In the genomic region with DNA sequence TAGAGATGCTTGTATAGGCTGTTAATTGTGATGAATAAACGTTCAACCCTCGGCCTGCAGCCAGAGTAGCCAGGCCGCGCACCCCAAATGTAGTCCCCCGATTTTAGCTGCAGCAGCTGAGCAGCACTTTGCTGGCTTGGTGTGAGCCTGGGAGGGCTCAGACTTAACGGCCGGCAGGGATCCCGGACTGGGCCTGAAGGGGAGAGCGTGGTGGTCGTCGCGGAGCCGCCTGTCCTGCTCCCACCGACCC, we compare ENCODE assay signal across 8 cellular contexts. TPM values are rescaled to one million over a fixed set of nuclear protein-coding genes. Genes with fewer than 3 reads are reported as not detected.
A peak's percentile ranks its signal among the peaks of the same experiment; 100 is the strongest.
DNase-seq lines count a peak whose midpoint lies in the region; ATAC-seq, FAIRE-seq and TF ChIP-seq lines count a peak whose summit lies in the region.

No MANE protein-coding gene starts in this region.

- peak overlapping the region; percentile 94 for H3K4me3 Mint-ChIP-seq in T-helper 2 cell treated with Interferon-gamma antibody and Interleukin-4, amounts not matched to agents 5 μg/mL and 100 μg/mL, for 36 hours
- H3K4me3 Mint-ChIP-seq in astrocyte (ENCODE audit: unreplicated experiment): peak overlapping the region; percentile 91

- intact Hi-C loops in HepG2 (cut with micrococcal nuclease; ENCODE audit: unreplicated experiment) (loop anchor here (1.0 to 5.0 kb wide), 2 partner anchors 27 to 37 kb away; a partner anchor contains a TSS), testis (cut with DNase I; ENCODE audit: low total_unique reads) (no loop called here)

- H2AFZ ChIP-seq in astrocyte (ENCODE audit: low read depth, low read length) (no peak overlapping the region), HepG2 (ENCODE audit: low read length) (no peak overlapping the region)

- peaks cover 18% of the 10 kb centered on the region for H4K20me1 ChIP-seq in astrocyte (ENCODE audit: insufficient read depth, low read length)
- no peaks in the 10 kb centered on the region for H4K20me1 ChIP-seq in HepG2 (ENCODE audit: insufficient read depth, low read length)

- H3K4me1 ChIP-seq in astrocyte (ENCODE audit: insufficient read depth, low read length) (peaks cover 15% of the 10 kb centered on the region), HepG2 (ENCODE audit: insufficient read depth, low read length) (peaks cover 36% of the 10 kb centered on the region), testis (peaks cover 13% of the 10 kb centered on the region)

- CTCF ChIA-PET in HepG2 (lab: Yijun Ruan, JAX; ENCODE audit: low intra/inter-chr PET ratio, low total read pairs): no interaction called here

- peak overlapping the region; percentile 93 for H3K27ac Mint-ChIP-seq in T-helper 2 cell treated with Interferon-gamma antibody and Interleukin-4, amounts not matched to agents 5 μg/mL and 100 μg/mL, for 36 hours
- H3K27ac Mint-ChIP-seq in astrocyte (ENCODE audit: unreplicated experiment): peak overlapping the region; percentile 95

- peaks cover 25% of the 10 kb centered on the region for H3K36me3 Mint-ChIP-seq in T-helper 2 cell treated with Interferon-gamma antibody and Interleukin-4, amounts not matched to agents 5 μg/mL and 100 μg/mL, for 36 hours (ENCODE audit: low read depth)
- H3K36me3 Mint-ChIP-seq in astrocyte (ENCODE audit: low read depth, unreplicated experiment): peaks cover 17% of the 10 kb centered on the region

- no peak for TF ChIP-seq RAD21 in HepG2 (CRISPR knock-in tag; IDR thresholded peaks at IDR 0.05)

- peak overlapping the region; percentile 89 for H3K9ac ChIP-seq in astrocyte (ENCODE audit: low read length)
- peak overlapping the region; percentile 92 for H3K9ac ChIP-seq in HepG2 (ENCODE audit: insufficient read depth, low read depth, low read length)

- TF ChIP-seq EP300 in HepG2 (IDR thresholded peaks at IDR 0.05; ENCODE audit: low read depth in 2 of 2, low read length in 2 of 2): no peak
- no peak for TF ChIP-seq EP300 in HepG2 (CRISPR knock-in tag; IDR thresholded peaks at IDR 0.05; ENCODE audit: borderline replicate concordance)

- no peaks in the 10 kb centered on the region for H3K9me3 Mint-ChIP-seq in T-helper 2 cell treated with Interferon-gamma antibody and Interleukin-4, amounts not matched to agents 5 μg/mL and 100 μg/mL, for 36 hours
- no peaks in the 10 kb centered on the region for H3K9me3 Mint-ChIP-seq in astrocyte (ENCODE audit: unreplicated experiment)

- TF ChIP-seq POLR2A in HepG2 (IDR thresholded peaks at IDR 0.05; ENCODE audit: insufficient read depth in 1 of 2, low read depth in 2 of 2, low read length in 2 of 2) (no peak), testis (IDR thresholded peaks at IDR 0.05) (no peak)

- H3K9me3 ChIP-seq in astrocyte (ENCODE audit: insufficient read depth, low read depth, low read length) (no peaks in the 10 kb centered on the region), HepG2 (ENCODE audit: low read length) (no peaks in the 10 kb centered on the region), testis (no peaks in the 10 kb centered on the region)

- BruUV-seq in HepG2 (replicated peaks; lab: Mats Ljungman, UMichigan): no TSS peak

- POLR2A ChIA-PET in HepG2 (lab: Yijun Ruan, JAX): interaction anchor here (0.9 to 2.2 kb wide), 16 partner anchors 8 to 343 kb away, joined by 3 to 34 read pairs (median 8); a partner anchor contains a TSS

- peaks cover 12% of the 10 kb centered on the region for H3K4me1 Mint-ChIP-seq in T-helper 2 cell treated with Interferon-gamma antibody and Interleukin-4, amounts not matched to agents 5 μg/mL and 100 μg/mL, for 36 hours (ENCODE audit: low read depth)
- H3K4me1 Mint-ChIP-seq in astrocyte (ENCODE audit: low read depth, unreplicated experiment): peaks cover 7% of the 10 kb centered on the region

- no peaks in the 10 kb centered on the region for H3K27me3 Mint-ChIP-seq in T-helper 2 cell treated with Interferon-gamma antibody and Interleukin-4, amounts not matched to agents 5 μg/mL and 100 μg/mL, for 36 hours (ENCODE audit: low read depth)
- H3K27me3 Mint-ChIP-seq in astrocyte (ENCODE audit: low read depth, unreplicated experiment): no peaks in the 10 kb centered on the region

- no peak for DNase-seq in T-helper 2 cell treated with Interferon-gamma antibody and Interleukin-4, amounts not matched to agents 5 μg/mL and 100 μg/mL, for 36 hours (ENCODE audit: low spot score)
- no peak for DNase-seq in T-helper 2 cell
- no peak for DNase-seq in astrocyte (ENCODE audit: low read depth)
- no peak for DNase-seq in HepG2 (ENCODE audit: low spot score)
- no peak for DNase-seq in testis
- DNase-seq in nucleus accumbens (lab: John Stamatoyannopoulos, UW): no peak
- no peak for DNase-seq in pons (ENCODE audit: low spot score)
- DNase-seq in Ammon's horn (ENCODE audit: low spot score): no peak

- no peaks in the 10 kb centered on the region for H3K27me3 ChIP-seq in astrocyte (ENCODE audit: insufficient read depth, low read length)
- no peaks in the 10 kb centered on the region; a peak in 1 of 5 replicates for H3K27me3 ChIP-seq in HepG2 (ENCODE audit: control insufficient read depth in 1 of 2, insufficient read depth in 2 of 2, low read length in 2 of 2)
- H3K27me3 ChIP-seq in testis: no peaks in the 10 kb centered on the region

- H3K36me3 ChIP-seq in astrocyte (ENCODE audit: insufficient read depth, low read length) (peaks cover 22% of the 10 kb centered on the region), HepG2 (replicated peaks in 1 of 2; ENCODE audit: control insufficient read depth in 1 of 2, insufficient read depth in 2 of 2, low read length in 2 of 2) (peaks cover 24 to 46% of the 10 kb centered on the region in 2 experiments), testis (ENCODE audit: low read depth, missing control alignments) (no peaks in the 10 kb centered on the region)

- TF ChIP-seq CTCF in astrocyte (IDR thresholded peaks at IDR 0.05; ENCODE audit: insufficient read depth, low read depth, low read length) (no peak), HepG2 (CRISPR knock-in tag; IDR thresholded peaks at IDR 0.05) (no peak), testis (IDR thresholded peaks at IDR 0.05) (no peak)

- peaks cover 5% of the 10 kb centered on the region for H3K79me2 ChIP-seq in astrocyte (ENCODE audit: insufficient read depth, low read length)
- peaks cover 9% of the 10 kb centered on the region for H3K79me2 ChIP-seq in HepG2 (ENCODE audit: insufficient read depth, low read length)

- ATAC-seq in HepG2: no peak

- H3K27ac ChIP-seq in astrocyte (ENCODE audit: low read depth, low read length): no peak overlapping the region
- H3K27ac ChIP-seq in HepG2 (ENCODE audit: extremely low read length, insufficient read depth, low read length): peak overlapping the region; percentile 89
- peak overlapping the region in 1 of 2 donors; percentile 77 for H3K27ac ChIP-seq in testis

- H3K4me2 ChIP-seq in astrocyte (ENCODE audit: low read length): peak overlapping the region; percentile 98
- H3K4me2 ChIP-seq in HepG2 (ENCODE audit: low read depth, low read length): peak overlapping the region; percentile 95

- in situ Hi-C loops in HepG2 (cut with HindIII; ENCODE audit: extremely low pct_ligation_motif_present, low pct_unique_long_range_greater_than_20kb): no loop called here

- H3K4me3 ChIP-seq in astrocyte (ENCODE audit: insufficient read depth, low read depth, low read length) (peak overlapping the region; percentile 73), HepG2 (replicated peaks in 1 of 3; ENCODE audit: insufficient read depth in 1 of 3, low read depth in 2 of 3, low read length in 3 of 3) (peak overlapping the region; percentile 63 to 88 (median 75); a peak in 5 of 6 replicates), testis (peak overlapping the region; percentile 67 to 69)

- WGBS in HepG2 (ENCODE audit: low lambda C conversion rate): 50% methylated on average over 2 of the region's 14 CpGs
- WGBS in testis, 2 donors: 12% methylated on average over 9 of the region's 14 CpGs; no CpG with 5 or more reads in 1 of the 2 donors

- no peak for FAIRE-seq in astrocyte (lab: Jason Lieb, UNC)
- no peak for FAIRE-seq in HepG2 (lab: Jason Lieb, UNC)

RNA-seq across cellular contexts. Expression of a gene that starts 11.9 kb away (rescaled TPM):
- total RNA-seq in astrocyte (17.4 and 17.6 TPM in 2 replicates), HepG2 (2016; rRNA removed; fragmentation: Illumina TruSeq; extraction: Trizol) (14.3 and 16.5 TPM in 2 replicates), testis (10 to 100 TPM; 19.4 to 21.9 TPM)
- total RNA-seq in HepG2 (2016; cell fraction: cytosol; rRNA removed; fragmentation: Illumina TruSeq; extraction: Trizol; ENCODE audit: low read depth): 1.3 TPM in 2 replicates
- 12.7 and 16.5 TPM in 2 replicates for total RNA-seq in HepG2 (2016; cell fraction: insoluble cytoplasmic fraction; rRNA removed; fragmentation: Illumina TruSeq; extraction: Trizol)
- 5.2 and 5.9 TPM in 2 replicates for total RNA-seq in HepG2 (2016; cell fraction: membrane; rRNA removed; fragmentation: Illumina TruSeq; extraction: Trizol)
- 15.1 and 17.8 TPM in 2 replicates for total RNA-seq in HepG2 (2016; cell fraction: nucleus; rRNA removed; fragmentation: Illumina TruSeq; extraction: Trizol)
- polyA plus RNA-seq in HepG2 (2011; rRNA removed) (6.1 and 8.2 TPM in 2 replicates), testis (ENCODE audit: insufficient read depth, low read depth, low replicate concordance) (11.2 TPM)
- polyA plus RNA-seq in HepG2 (2011; cell fraction: cytosol; rRNA removed): 3.9 and 4.8 TPM in 2 replicates
- 25.0 TPM in 2 replicates for polyA plus RNA-seq in HepG2 (2011; cell fraction: nucleus; rRNA removed)
- polyA plus RNA-seq in HepG2 (2012): 9.2 and 10.1 TPM in 2 replicates
- polyA plus RNA-seq in HepG2 (2016; cell fraction: cytosol; fragmentation: Illumina TruSeq; extraction: Trizol; ENCODE audit: low read depth): 0.64 and 0.65 TPM in 2 replicates
- 11.8 and 14.8 TPM in 2 replicates for polyA plus RNA-seq in HepG2 (2016; cell fraction: insoluble cytoplasmic fraction; fragmentation: Illumina TruSeq; extraction: Trizol; ENCODE audit: low read depth)
- polyA plus RNA-seq in HepG2 (2016; cell fraction: membrane; fragmentation: Illumina TruSeq; extraction: Trizol; ENCODE audit: low read depth): 2.2 and 2.7 TPM in 2 replicates
- 25.2 and 26.3 TPM in 2 replicates for polyA plus RNA-seq in HepG2 (2016; cell fraction: nucleus; fragmentation: Illumina TruSeq; extraction: Trizol; ENCODE audit: insufficient read depth, low read depth)
- 9.3 and 12.7 TPM in 2 replicates for polyA minus RNA-seq in HepG2 (2011; rRNA and poly(A)+ RNA removed; ENCODE audit: low replicate concordance)
- 8.3 and 9.5 TPM in 2 replicates for polyA minus RNA-seq in HepG2 (2011; cell fraction: cytosol; rRNA and poly(A)+ RNA removed)
- 15.8 and 22.4 TPM in 2 replicates for polyA minus RNA-seq in HepG2 (2011; cell fraction: nucleus; rRNA and poly(A)+ RNA removed)

RNA-seq across cellular contexts. Expression of a gene that starts 12.9 kb away (rescaled TPM):
- total RNA-seq in astrocyte (85.4 and 94.6 TPM in 2 replicates), HepG2 (2016; rRNA removed; fragmentation: Illumina TruSeq; extraction: Trizol) (85.6 and 102 TPM in 2 replicates), testis (100 to 1,000 TPM; 143 to 162 TPM)
- total RNA-seq in HepG2 (2016; cell fraction: cytosol; rRNA removed; fragmentation: Illumina TruSeq; extraction: Trizol; ENCODE audit: low read depth): 11.9 and 12.0 TPM in 2 replicates
- total RNA-seq in HepG2 (2016; cell fraction: insoluble cytoplasmic fraction; rRNA removed; fragmentation: Illumina TruSeq; extraction: Trizol): 79.6 and 89.9 TPM in 2 replicates
- 40.5 and 47.1 TPM in 2 replicates for total RNA-seq in HepG2 (2016; cell fraction: membrane; rRNA removed; fragmentation: Illumina TruSeq; extraction: Trizol)
- 55.6 and 65.6 TPM in 2 replicates for total RNA-seq in HepG2 (2016; cell fraction: nucleus; rRNA removed; fragmentation: Illumina TruSeq; extraction: Trizol)
- polyA plus RNA-seq in HepG2 (2011; rRNA removed) (84.0 and 91.0 TPM in 2 replicates), testis (ENCODE audit: insufficient read depth, low read depth, low replicate concordance) (219 TPM)
- 47.5 and 49.3 TPM in 2 replicates for polyA plus RNA-seq in HepG2 (2011; cell fraction: cytosol; rRNA removed)
- 128 and 147 TPM in 2 replicates for polyA plus RNA-seq in HepG2 (2011; cell fraction: nucleus; rRNA removed)
- polyA plus RNA-seq in HepG2 (2012): 44.7 and 52.0 TPM in 2 replicates
- 8.6 and 10.7 TPM in 2 replicates for polyA plus RNA-seq in HepG2 (2016; cell fraction: cytosol; fragmentation: Illumina TruSeq; extraction: Trizol; ENCODE audit: low read depth)
- polyA plus RNA-seq in HepG2 (2016; cell fraction: insoluble cytoplasmic fraction; fragmentation: Illumina TruSeq; extraction: Trizol; ENCODE audit: low read depth): 87.6 and 98.5 TPM in 2 replicates
- 29.9 and 30.8 TPM in 2 replicates for polyA plus RNA-seq in HepG2 (2016; cell fraction: membrane; fragmentation: Illumina TruSeq; extraction: Trizol; ENCODE audit: low read depth)
- 131 and 139 TPM in 2 replicates for polyA plus RNA-seq in HepG2 (2016; cell fraction: nucleus; fragmentation: Illumina TruSeq; extraction: Trizol; ENCODE audit: insufficient read depth, low read depth)
- 110 and 128 TPM in 2 replicates for polyA minus RNA-seq in HepG2 (2011; rRNA and poly(A)+ RNA removed; ENCODE audit: low replicate concordance)
- polyA minus RNA-seq in HepG2 (2011; cell fraction: cytosol; rRNA and poly(A)+ RNA removed): 42.3 and 58.2 TPM in 2 replicates
- polyA minus RNA-seq in HepG2 (2011; cell fraction: nucleus; rRNA and poly(A)+ RNA removed): 34.0 and 43.5 TPM in 2 replicates

RNA-seq across cellular contexts. Expression of a gene that starts 13.2 kb away (rescaled TPM):
- 4.0 and 4.1 TPM in 2 replicates for total RNA-seq in astrocyte
- 1.2 and 6.4 TPM in 2 replicates for total RNA-seq in HepG2 (2016; rRNA removed; fragmentation: Illumina TruSeq; extraction: Trizol)
- total RNA-seq in HepG2 (2016; cell fraction: cytosol; rRNA removed; fragmentation: Illumina TruSeq; extraction: Trizol; ENCODE audit: low read depth): 0.51 and 0.71 TPM in 2 replicates
- total RNA-seq in HepG2 (2016; cell fraction: insoluble cytoplasmic fraction; rRNA removed; fragmentation: Illumina TruSeq; extraction: Trizol): 1.4 and 4.0 TPM in 2 replicates
- 0.83 and 1.7 TPM in 2 replicates for total RNA-seq in HepG2 (2016; cell fraction: membrane; rRNA removed; fragmentation: Illumina TruSeq; extraction: Trizol)
- total RNA-seq in HepG2 (2016; cell fraction: nucleus; rRNA removed; fragmentation: Illumina TruSeq; extraction: Trizol): 11.6 and 12.1 TPM in 2 replicates
- 4.0 and 6.4 TPM in 2 replicates for polyA plus RNA-seq in HepG2 (2011; rRNA removed)
- polyA plus RNA-seq in HepG2 (2011; cell fraction: cytosol; rRNA removed): 1.3 and 2.2 TPM in 2 replicates
- polyA plus RNA-seq in HepG2 (2011; cell fraction: nucleus; rRNA removed): 37.2 and 53.6 TPM in 2 replicates
- polyA plus RNA-seq in HepG2 (2012): 0.84 and 2.1 TPM in 2 replicates
- polyA plus RNA-seq in HepG2 (2016; cell fraction: cytosol; fragmentation: Illumina TruSeq; extraction: Trizol; ENCODE audit: low read depth): 0.78 and 0.96 TPM in 2 replicates
- 0.91 and 1.5 TPM in 2 replicates for polyA plus RNA-seq in HepG2 (2016; cell fraction: insoluble cytoplasmic fraction; fragmentation: Illumina TruSeq; extraction: Trizol; ENCODE audit: low read depth)
- 0.41 and 1.4 TPM in 2 replicates for polyA plus RNA-seq in HepG2 (2016; cell fraction: membrane; fragmentation: Illumina TruSeq; extraction: Trizol; ENCODE audit: low read depth)
- polyA plus RNA-seq in HepG2 (2016; cell fraction: nucleus; fragmentation: Illumina TruSeq; extraction: Trizol; ENCODE audit: insufficient read depth, low read depth): 22.1 and 31.9 TPM in 2 replicates
- polyA minus RNA-seq in HepG2 (2011; rRNA and poly(A)+ RNA removed; ENCODE audit: low replicate concordance): 1.5 and 16.0 TPM in 2 replicates
- 0.69 and 1.8 TPM in 2 replicates for polyA minus RNA-seq in HepG2 (2011; cell fraction: cytosol; rRNA and poly(A)+ RNA removed)
- 3.7 and 5.2 TPM in 2 replicates for polyA minus RNA-seq in HepG2 (2011; cell fraction: nucleus; rRNA and poly(A)+ RNA removed)
- 10 to 100 TPM; 31.5 to 54.2 TPM for total RNA-seq in testis
- polyA plus RNA-seq in testis (ENCODE audit: insufficient read depth, low read depth, low replicate concordance): 43.3 TPM

RNA-seq across cellular contexts. Expression of a gene that starts 26.8 kb away (rescaled TPM):
- total RNA-seq in astrocyte (31.1 and 34.2 TPM in 2 replicates), HepG2 (2016; rRNA removed; fragmentation: Illumina TruSeq; extraction: Trizol) (33.9 and 37.4 TPM in 2 replicates), testis (100 to 1,000 TPM in 1 of 2 donors, 10 to 100 TPM in 1; 78.4 to 129 TPM)
- 13.4 TPM in 2 replicates for total RNA-seq in HepG2 (2016; cell fraction: cytosol; rRNA removed; fragmentation: Illumina TruSeq; extraction: Trizol; ENCODE audit: low read depth)
- 32.9 and 41.4 TPM in 2 replicates for total RNA-seq in HepG2 (2016; cell fraction: insoluble cytoplasmic fraction; rRNA removed; fragmentation: Illumina TruSeq; extraction: Trizol)
- total RNA-seq in HepG2 (2016; cell fraction: membrane; rRNA removed; fragmentation: Illumina TruSeq; extraction: Trizol): 23.7 and 24.3 TPM in 2 replicates
- total RNA-seq in HepG2 (2016; cell fraction: nucleus; rRNA removed; fragmentation: Illumina TruSeq; extraction: Trizol): 39.5 and 43.1 TPM in 2 replicates
- polyA plus RNA-seq in HepG2 (2011; rRNA removed) (39.8 and 42.1 TPM in 2 replicates), testis (ENCODE audit: insufficient read depth, low read depth, low replicate concordance) (312 TPM)
- polyA plus RNA-seq in HepG2 (2011; cell fraction: cytosol; rRNA removed): 22.7 and 30.8 TPM in 2 replicates
- 140 and 166 TPM in 2 replicates for polyA plus RNA-seq in HepG2 (2011; cell fraction: nucleus; rRNA removed)
- polyA plus RNA-seq in HepG2 (2012): 21.4 and 22.8 TPM in 2 replicates
- polyA plus RNA-seq in HepG2 (2016; cell fraction: cytosol; fragmentation: Illumina TruSeq; extraction: Trizol; ENCODE audit: low read depth): 15.4 and 16.5 TPM in 2 replicates
- 38.9 and 41.5 TPM in 2 replicates for polyA plus RNA-seq in HepG2 (2016; cell fraction: insoluble cytoplasmic fraction; fragmentation: Illumina TruSeq; extraction: Trizol; ENCODE audit: low read depth)
- polyA plus RNA-seq in HepG2 (2016; cell fraction: membrane; fragmentation: Illumina TruSeq; extraction: Trizol; ENCODE audit: low read depth): 21.3 and 23.8 TPM in 2 replicates
- polyA plus RNA-seq in HepG2 (2016; cell fraction: nucleus; fragmentation: Illumina TruSeq; extraction: Trizol; ENCODE audit: insufficient read depth, low read depth): 142 and 147 TPM in 2 replicates
- 53.8 and 68.9 TPM in 2 replicates for polyA minus RNA-seq in HepG2 (2011; rRNA and poly(A)+ RNA removed; ENCODE audit: low replicate concordance)
- polyA minus RNA-seq in HepG2 (2011; cell fraction: cytosol; rRNA and poly(A)+ RNA removed): 9.0 and 12.9 TPM in 2 replicates
- polyA minus RNA-seq in HepG2 (2011; cell fraction: nucleus; rRNA and poly(A)+ RNA removed): 38.1 and 40.3 TPM in 2 replicates
